Comparison of ENCODE assay signal across 15 cellular contexts in genomic region chr1:206897175-206897574, GRCh38. TPM values are rescaled to one million over a fixed set of nuclear protein-coding genes. Genes with fewer than 3 reads are reported as not detected.
A peak's percentile ranks its signal among the peaks of the same experiment; 100 is the strongest.
DNase-seq lines count a peak whose midpoint lies in the region; ATAC-seq, FAIRE-seq and TF ChIP-seq lines count a peak whose summit lies in the region.
"Had no signal": no experiment of that assay in that cellular context is flagged by ENCODE, and none has a peak within 500 bp of the region (broad histone marks: within the 10 kb centered on the region; RNA-seq: fewer than 3 reads in every experiment).

Gene IL24 (plus strand): TSS chr1:206897443. CDS start chr1:206897833, 390 bp downstream.

- H4K20me1 ChIP-seq in IMR-90 (ENCODE audit: insufficient read depth, low read length): no peaks in the 10 kb centered on the region

- intact Hi-C loops in IMR-90 (cut with micrococcal nuclease): no loop called here
- intact Hi-C loops in thyroid gland (cut with DNase I): no loop called here

- H2BK20ac ChIP-seq in IMR-90 (ENCODE audit: low read depth, low read length): peak within 1 kb of the TSS; percentile 95

- DNase-seq in IMR-90 (no peak), bronchial epithelial cell (ENCODE audit: low read depth) (peak; percentile 61), middle frontal gyrus (ENCODE audit: extremely low spot score, low spot score) (no peak), NCI-H1417 (lab: John Stamatoyannopoulos, UW) (no peak), thyroid gland (no peak)
- peak; percentile 42 for DNase-seq in stimulated activated CD4-positive, alpha-beta T cell treated with anti-CD3 and anti-CD28 coated beads, Interleukin-12 subunit alpha, Interleukin-12 subunit beta, amount 100 ng/mL, for 4 hours
- DNase-seq: endodermal cell, left ventricle myocardium inferior, NCI-H1092 treated with DMSO at 0.1 percent for 48 hours, NCI-H748 treated with DMSO at 0.1 percent for 48 hours had no signal

- TF ChIP-seq POLR2A in IMR-90 (IDR thresholded peaks at IDR 0.05; ENCODE audit: low read depth, low read length) (no peak), thyroid gland (IDR thresholded peaks at IDR 0.05) (no peak)

- POLR2A ChIA-PET in IMR-90 (lab: Charles Lee; ENCODE audit: unreplicated experiment): no interaction called here

- peak within 1 kb of the TSS; percentile 74 for H3K27ac ChIP-seq in C4-2B
- H3K27ac ChIP-seq in IMR-90 (ENCODE audit: insufficient read depth, low read length): peak within 1 kb of the TSS; percentile 85
- H3K27ac ChIP-seq in thyroid gland: no peak within 1 kb of the TSS
- H3K27ac ChIP-seq: left ventricle myocardium inferior, SK-N-MC had no signal

- H2AK9ac ChIP-seq in IMR-90 (replicated peaks; ENCODE audit: low read depth, low read length, poor library complexity): peak within 1 kb of the TSS; percentile 77

- dilution Hi-C loops in IMR-90 (cut with HindIII; ENCODE audit: low sequenced_read_pairs, unreplicated experiment): no loop called here

- H4K5ac ChIP-seq in IMR-90 (ENCODE audit: low read depth, low read length): peak within 1 kb of the TSS; percentile 94

- ATAC-seq in IMR-90 (ENCODE audit: low read depth) (no peak), HG03521 (IDR thresholded peaks at IDR 0.05; ENCODE audit: unreplicated experiment) (no peak)

- peak within 1 kb of the TSS; percentile 74 for H2AFZ ChIP-seq in IMR-90 (replicated peaks; ENCODE audit: low read length, poor library complexity)

- CTCF ChIA-PET in IMR-90 (lab: Yijun Ruan, JAX): interaction anchor here (0.6 kb wide), 1 partner anchor 1133 kb away, joined by 4 read pairs; no protein-coding TSS in a partner anchor

- peak within 1 kb of the TSS; percentile 85 for H3K23ac ChIP-seq in IMR-90 (ENCODE audit: low read depth, low read length)

- peak within 1 kb of the TSS; percentile 50; the same call in 1 of the 2 replicates for H3K56ac ChIP-seq in IMR-90 (ENCODE audit: extremely low read depth, insufficient read depth, low read length)

- peak within 1 kb of the TSS; percentile 94 for H3K14ac ChIP-seq in IMR-90 (replicated peaks; ENCODE audit: low read depth, low read length)

- peak within 1 kb of the TSS; percentile 60 for H3K4me2 ChIP-seq in IMR-90 (ENCODE audit: low read depth, low read length)

- H3K27me3 ChIP-seq in IMR-90 (ENCODE audit: control insufficient read depth, insufficient read depth, low read length): no peaks in the 10 kb centered on the region
- no peaks in the 10 kb centered on the region for H3K27me3 ChIP-seq in bronchial epithelial cell (ENCODE audit: control insufficient read depth, insufficient read depth, low read length)
- H3K27me3 ChIP-seq in thyroid gland: no peaks in the 10 kb centered on the region

- H4K8ac ChIP-seq in IMR-90 (ENCODE audit: low read depth in 2 of 2, low read length in 2 of 2): peak within 1 kb of the TSS; percentile 38 to 88; a peak in 3 of 4 replicates

- no peak for TF ChIP-seq CTCF in C4-2B (conservative IDR thresholded peaks at IDR 0.05)
- no peak for TF ChIP-seq CTCF in IMR-90 (conservative IDR thresholded peaks at IDR 0.05; ENCODE audit: low read depth, low read length)
- no peak for TF ChIP-seq CTCF in bronchial epithelial cell (IDR thresholded peaks at IDR 0.05; ENCODE audit: insufficient read depth, low read length, severe bottlenecking)
- no peak for TF ChIP-seq CTCF in thyroid gland (IDR thresholded peaks at IDR 0.05)

- H3K4ac ChIP-seq in IMR-90 (ENCODE audit: low read depth, low read length): peak within 1 kb of the TSS; percentile 96

- H3K79me1 ChIP-seq in IMR-90 (ENCODE audit: low read depth in 1 of 2, low read length in 2 of 2): peaks cover 0 to 23% of the 10 kb centered on the region in 2 experiments; a peak in 1 of 4 replicates

- H3K4me1 ChIP-seq in IMR-90 (ENCODE audit: control insufficient read depth, insufficient read depth, low read length) (peaks cover 28% of the 10 kb centered on the region), thyroid gland (peaks cover 0 to 21% of the 10 kb centered on the region in 2 donors)
- H3K4me1 ChIP-seq: left ventricle myocardium inferior had no signal

- H3K9ac ChIP-seq in IMR-90 (ENCODE audit: low read depth, low read length): no peak within 1 kb of the TSS

- no peak for TF ChIP-seq RAD21 in IMR-90 (IDR thresholded peaks at IDR 0.05; ENCODE audit: low read length)

- H3K4me3 ChIP-seq in IMR-90 (ENCODE audit: insufficient read depth, low read depth, low read length) (no peak within 1 kb of the TSS), bronchial epithelial cell (ENCODE audit: low read depth, low read length) (no peak within 1 kb of the TSS), thyroid gland (replicated peaks in 1 of 3) (no peak within 1 kb of the TSS)
- H3K4me3 ChIP-seq: left ventricle myocardium inferior, SK-N-MC had no signal

- H2BK15ac ChIP-seq in IMR-90 (ENCODE audit: low read depth, low read length): peak within 1 kb of the TSS; percentile 97

- in situ Hi-C loops in IMR-90 (cut with MboI; ENCODE audit: low sequenced_read_pairs): no loop called here

- H3K36me3 ChIP-seq in IMR-90 (ENCODE audit: control insufficient read depth, insufficient read depth, low read length) (no peaks in the 10 kb centered on the region), bronchial epithelial cell (ENCODE audit: control insufficient read depth, insufficient read depth, low read length) (no peaks in the 10 kb centered on the region), thyroid gland (no peaks in the 10 kb centered on the region)
- H3K36me3 ChIP-seq: left ventricle myocardium inferior had no signal

- peak within 1 kb of the TSS; percentile 84 for H4K91ac ChIP-seq in IMR-90 (ENCODE audit: insufficient read depth, low read depth, low read length)

- no CpG with 5 or more reads among the region's 4 CpGs for WGBS in IMR-90 (ENCODE audit: extremely low coverage in 2 of 2, insufficient read length in 1 of 2), 2 experiments
- WGBS in thyroid gland, 2 donors: 66 to 78% methylated on average over 4 of the region's 4 CpGs

- H2AK5ac ChIP-seq in IMR-90 (ENCODE audit: low read depth, low read length): peak within 1 kb of the TSS; percentile 92

- H3K18ac ChIP-seq in IMR-90 (ENCODE audit: low read depth, low read length): peak within 1 kb of the TSS; percentile 86

- peaks cover 31% of the 10 kb centered on the region for H3K9me1 ChIP-seq in IMR-90 (ENCODE audit: insufficient read depth, low read length)

- H2BK5ac ChIP-seq in IMR-90 (ENCODE audit: low read depth, low read length, poor library complexity, severe bottlenecking): peak within 1 kb of the TSS; percentile 87

- peak within 1 kb of the TSS; percentile 92 for H2BK120ac ChIP-seq in IMR-90 (ENCODE audit: low read depth, low read length)

- no peak for FAIRE-seq in bronchial epithelial cell (lab: Jason Lieb, UNC)
- FAIRE-seq: HTR-8/SVneo had no signal

- H3K9me3 ChIP-seq in IMR-90 (ENCODE audit: control insufficient read depth, insufficient read depth, low read length) (no peaks in the 10 kb centered on the region), thyroid gland (no peaks in the 10 kb centered on the region)
- H3K9me3 ChIP-seq: left ventricle myocardium inferior had no signal

- no TSS peak for BruUV-seq in IMR-90 (replicated peaks; lab: Mats Ljungman, UMichigan)

TF ChIP-seq in IMR-90, 13 proteins besides CTCF, POLR2A, EP300 and RAD21:
- no peak for TF ChIP-seq MAZ (IDR thresholded peaks at IDR 0.05; ENCODE audit: borderline replicate concordance, low read depth, low read length)
- TF ChIP-seq MAFK (IDR thresholded peaks at IDR 0.05; ENCODE audit: low read depth, low read length): no peak
- no peak for TF ChIP-seq NFE2L2 (IDR thresholded peaks at IDR 0.05; ENCODE audit: low read depth, low read length)
- no peak for TF ChIP-seq CEBPB (IDR thresholded peaks at IDR 0.05; ENCODE audit: low read depth, low read length)
- TF ChIP-seq FOS (IDR thresholded peaks at IDR 0.05; ENCODE audit: low read depth, low read length): no peak
- TF ChIP-seq USF2 (IDR thresholded peaks at IDR 0.05; ENCODE audit: low read depth, low read length): no peak
- TF ChIP-seq RCOR1 (IDR thresholded peaks at IDR 0.05; ENCODE audit: insufficient replicate concordance, low read length): no peak
- no peak for TF ChIP-seq BHLHE40 (IDR thresholded peaks at IDR 0.05; ENCODE audit: low read depth, low read length)
- no peak for TF ChIP-seq CHD1 (IDR thresholded peaks at IDR 0.05; ENCODE audit: low read depth, low read length)
- no peak for TF ChIP-seq MXI1 (IDR thresholded peaks at IDR 0.05; ENCODE audit: borderline replicate concordance, low read depth, low read length)
- TF ChIP-seq RFX5 (IDR thresholded peaks at IDR 0.05; ENCODE audit: low read depth, low read length): no peak
- no peak for TF ChIP-seq ELK1 (IDR thresholded peaks at IDR 0.05; ENCODE audit: borderline replicate concordance, low read depth, low read length)
- TF ChIP-seq SMC3 (IDR thresholded peaks at IDR 0.05; ENCODE audit: low read depth, low read length): no peak

RNA-seq across cellular contexts. Expression of gene IL24, which starts in this region (rescaled TPM):
- total RNA-seq in IMR-90 (2012; rRNA removed) (under 0.01 and 0.18 TPM in 2 replicates), bronchial epithelial cell (0.13 and 0.26 TPM in 2 replicates), thyroid gland (not detected)
- 0.12 and 0.22 TPM in 2 replicates for polyA plus RNA-seq in IMR-90 (2012; rRNA removed)
- 0.04 TPM in 1 of 2 replicates, not detected in the other for polyA plus RNA-seq in IMR-90 (2012; cell fraction: cytosol; rRNA removed)
- polyA plus RNA-seq in IMR-90 (2012; cell fraction: nucleus; rRNA removed; ENCODE audit: low replicate concordance): 0.05 and 0.34 TPM in 2 replicates
- total RNA-seq: endodermal cell, left ventricle myocardium inferior, temporal lobe had no signal

Comparison
In these comparisons a context has a peak if more than half of its experiments do, and no peak if none do; other contexts are left out.
1. Peak in DNase-seq in bronchial epithelial cell; RNA of the gene not detected or under 1 TPM.
2. H3K27ac ChIP-seq: peak in C4-2B (single experiment) and IMR-90 (single experiment); none in thyroid gland (0 of 3).